Comparison of ENCODE assay signal across 13 cellular contexts in genomic region chr3:101791778-101792177, GRCh38. TPM values are rescaled to one million over a fixed set of nuclear protein-coding genes. Genes with fewer than 3 reads are reported as not detected.
DNase-seq lines count a peak whose midpoint lies in the region; ATAC-seq and TF ChIP-seq lines count a peak whose summit lies in the region.
"Had no signal": no experiment of that assay in that cellular context is flagged by ENCODE, and none has a peak within 500 bp of the region (broad histone marks: within the 10 kb centered on the region; RNA-seq: fewer than 3 reads in every experiment).

No MANE protein-coding gene starts in this region.

- DNase-seq in T-helper 17 cell (no peak), NCI-H2081 treated with DMSO at 0.1 percent for 48 hours (lab: John Stamatoyannopoulos, UW) (no peak), upper lobe of left lung (no peak), Kasumi-1 (lab: John Stamatoyannopoulos, UW) (no peak)
- no peak for DNase-seq in activated CD8-positive, alpha-beta memory T cell treated with anti-CD3 and anti-CD28 coated beads for 24 hours
- DNase-seq: anterior cingulate cortex; NCI-H345; retina; stimulated activated CD8-positive, alpha-beta memory T cell treated with anti-CD3 and anti-CD28 coated beads, Interleukin-4, amount 100 ng/mL, for 48 hours had no signal

- H3K27ac Mint-ChIP-seq in T-helper 17 cell = peak overlapping the region; percentile 10

- TF ChIP-seq EP300 in upper lobe of left lung (IDR thresholded peaks at IDR 0.05) = no peak

- H3K36me3 Mint-ChIP-seq in T-helper 17 cell (ENCODE audit: low read depth) = peaks cover 18% of the 10 kb centered on the region

- 80 to 95% methylated on average over 4 of the region's 4 CpGs for WGBS in upper lobe of left lung, 2 donors

- H3K4me3 Mint-ChIP-seq in T-helper 17 cell = no peak overlapping the region

- peaks cover 0 to 70% (median 13%) of the 10 kb centered on the region in 4 donors for H3K36me3 ChIP-seq in upper lobe of left lung

- H3K27ac ChIP-seq in upper lobe of left lung = no peak overlapping the region

- TF ChIP-seq CTCF in upper lobe of left lung (IDR thresholded peaks at IDR 0.05) = no peak

- H3K4me1 Mint-ChIP-seq in T-helper 17 cell = peaks cover 41% of the 10 kb centered on the region

- peaks cover 0 to 4% (median 0%) of the 10 kb centered on the region in 4 donors for H3K4me1 ChIP-seq in upper lobe of left lung

- H3K4me3 ChIP-seq in upper lobe of left lung = no peak overlapping the region

- H3K9me3 ChIP-seq in T-helper 17 cell (ENCODE audit: control insufficient read depth, low read length, poor library complexity, severe bottlenecking) = no peaks in the 10 kb centered on the region
- H3K9me3 ChIP-seq in upper lobe of left lung = peaks cover 0 to 5% (median 1%) of the 10 kb centered on the region in 4 donors

- H3K27me3 ChIP-seq in upper lobe of left lung = no peaks in the 10 kb centered on the region

- no peaks in the 10 kb centered on the region for H3K27me3 Mint-ChIP-seq in T-helper 17 cell

- ATAC-seq in GM18505 (IDR thresholded peaks at IDR 0.05; ENCODE audit: unreplicated experiment) (peak; percentile 99), GM19468 (IDR thresholded peaks at IDR 0.05; ENCODE audit: extremely low read depth, unreplicated experiment) (peak; percentile 97), HG03064 (IDR thresholded peaks at IDR 0.05; ENCODE audit: low read depth, unreplicated experiment) (peak; percentile 99), T-helper 17 cell (peak; percentile 30), upper lobe of left lung (ENCODE audit: low FRiP score in 2 of 2) (no peak)
- ATAC-seq: left lobe of liver had no signal

- no peak for TF ChIP-seq POLR2A in GM18505 (IDR thresholded peaks at IDR 0.05; ENCODE audit: borderline replicate concordance, extremely low read depth, insufficient read depth, insufficient read length)
- no peak for TF ChIP-seq POLR2A in upper lobe of left lung (IDR thresholded peaks at IDR 0.05)

RNA-seq across cellular contexts. Expression of gene NXPE3, which starts 12.8 kb away (rescaled TPM):
- total RNA-seq in T-helper 17 cell (10 to 100 TPM; 30.6 to 31.7 TPM), upper lobe of left lung (10 to 100 TPM in 5 of 6 donors, 1 to 10 TPM in 1; 7.2 to 16.8 (median 15.5) TPM)

RNA-seq across cellular contexts. Expression of gene NFKBIZ, which starts 57.5 kb away (rescaled TPM):
- 100 to 1,000 TPM; 682 to 814 TPM for total RNA-seq in T-helper 17 cell
- total RNA-seq in upper lobe of left lung = 100 to 1,000 TPM in 3 of 6 donors, 10 to 100 TPM in 3; 76.1 to 270 (median 106) TPM

Comparison
In these comparisons a context has a peak if more than half of its experiments do, and no peak if none do; other contexts are left out.
1. ATAC-seq: peak in GM18505 (single experiment), GM19468 (single experiment), HG03064 (single experiment) and T-helper 17 cell (single experiment); none in upper lobe of left lung (0 of 2).